In genomic region chr9:4339357-4339756, GRCh38 we compare ENCODE assay signal across 8 cellular contexts. TPM values are rescaled to one million over a fixed set of nuclear protein-coding genes. Genes with fewer than 3 reads are reported as not detected.
DNase-seq lines count a peak whose midpoint lies in the region; ATAC-seq lines count a peak whose summit lies in the region.

No MANE protein-coding gene starts in this region.

- ATAC-seq in GM19452 (IDR thresholded peaks at IDR 0.05; ENCODE audit: unreplicated experiment), result peak; percentile 83
- peak; percentile 90 for ATAC-seq in naive thymus-derived CD4-positive, alpha-beta T cell
- peak; percentile 91 for ATAC-seq in stimulated activated effector memory CD8-positive, alpha-beta T cell treated with anti-CD3 and anti-CD28 coated beads, Interleukin-12 subunit alpha, Interleukin-12 subunit beta, amount 100 ng/mL, for 72 hours

- POLR2A ChIA-PET in CD8-positive, alpha-beta memory T cell (lab: Charles Lee), result no interaction called here
- POLR2A ChIA-PET in naive thymus-derived CD4-positive, alpha-beta T cell (lab: Charles Lee), result interaction anchor here (0.6 to 2.6 kb wide), 4 partner anchors 19 to 813 kb away, joined by 3 to 11 read pairs (median 4); partner anchors contain the start of gene RFX3

- CTCF ChIA-PET in CD8-positive, alpha-beta memory T cell (lab: Charles Lee), result interaction anchor here (0.6 to 2.6 kb wide), 14 partner anchors 8 to 1482 kb away, joined by 3 to 11 read pairs (median 3); no protein-coding TSS in a partner anchor
- CTCF ChIA-PET in naive thymus-derived CD4-positive, alpha-beta T cell (lab: Charles Lee), result interaction anchor here (0.7 to 3.8 kb wide), 8 partner anchors 10 to 608 kb away, joined by 3 to 38 read pairs (median 4); no protein-coding TSS in a partner anchor

- intact Hi-C loops in naive thymus-derived CD4-positive, alpha-beta T cell (cut with micrococcal nuclease), result loop anchor here (1.0 to 5.0 kb wide), 8 partner anchors 24 to 1099 kb away; no protein-coding TSS in a partner anchor

- H3K4me1 ChIP-seq in CD8-positive, alpha-beta memory T cell (ENCODE audit: insufficient read depth, low read length), result no peaks in the 10 kb centered on the region
- H3K4me1 ChIP-seq in NT2/D1 (ENCODE audit: insufficient read depth, insufficient read length), result peaks cover 2% of the 10 kb centered on the region
- H3K4me1 ChIP-seq in naive thymus-derived CD4-positive, alpha-beta T cell (ENCODE audit: control insufficient read depth in 2 of 2, insufficient read depth in 2 of 2, low read length in 2 of 2), result no peaks in the 10 kb centered on the region

- peak; percentile 59 to 79 (median 68) for DNase-seq in CD8-positive, alpha-beta memory T cell
- DNase-seq in HS-27A (ENCODE audit: low read depth) (peak; percentile 36), NT2/D1 (ENCODE audit: low read depth, low spot score) (peak; percentile 52), epithelial cell of prostate (ENCODE audit: low read depth, low spot score) (peak; percentile 56)
- DNase-seq in activated CD8-positive, alpha-beta memory T cell treated with anti-CD3 and anti-CD28 coated beads, Interleukin-2, amount 50 U/mL, for 4 hours, result peak; percentile 83
- peak; percentile 62 to 84 (median 77) for DNase-seq in naive thymus-derived CD4-positive, alpha-beta T cell
- DNase-seq in stimulated activated effector memory CD8-positive, alpha-beta T cell treated with anti-CD3 and anti-CD28 coated beads, Interleukin-12 subunit alpha, Interleukin-12 subunit beta, amount 100 ng/mL, for 72 hours (ENCODE audit: low spot score in 2 of 2), result peak; percentile 55 to 84

- no peaks in the 10 kb centered on the region for H3K9me3 Mint-ChIP-seq in CD8-positive, alpha-beta memory T cell
- H3K9me3 Mint-ChIP-seq in naive thymus-derived CD4-positive, alpha-beta T cell, result peaks cover 0 to 3% (median 0%) of the 10 kb centered on the region in 11 donors
- H3K9me3 Mint-ChIP-seq in stimulated activated effector memory CD8-positive, alpha-beta T cell treated with anti-CD3 and anti-CD28 coated beads, Interleukin-12 subunit alpha, Interleukin-12 subunit beta, amount 100 ng/mL, for 72 hours, result no peaks in the 10 kb centered on the region

- no peak overlapping the region for H3K27ac ChIP-seq in CD8-positive, alpha-beta memory T cell (ENCODE audit: low read depth, low read length)
- H3K27ac ChIP-seq in epithelial cell of prostate, result no peak overlapping the region
- H3K27ac ChIP-seq in naive thymus-derived CD4-positive, alpha-beta T cell (ENCODE audit: low read depth, low read length), result no peak overlapping the region

- H3K4me3 Mint-ChIP-seq in CD8-positive, alpha-beta memory T cell, result peak overlapping the region in 5 of 7 donors; percentile 5 to 63 (median 44)
- H3K4me3 Mint-ChIP-seq in naive thymus-derived CD4-positive, alpha-beta T cell, result peak overlapping the region in 9 of 10 donors; percentile 10 to 70 (median 48)
- H3K4me3 Mint-ChIP-seq in stimulated activated effector memory CD8-positive, alpha-beta T cell treated with anti-CD3 and anti-CD28 coated beads, Interleukin-12 subunit alpha, Interleukin-12 subunit beta, amount 100 ng/mL, for 72 hours, result no peak overlapping the region

- H3K9me3 ChIP-seq in CD8-positive, alpha-beta memory T cell (ENCODE audit: low read length), result no peaks in the 10 kb centered on the region
- no peaks in the 10 kb centered on the region for H3K9me3 ChIP-seq in NT2/D1 (ENCODE audit: insufficient read depth, low read length)
- H3K9me3 ChIP-seq in naive thymus-derived CD4-positive, alpha-beta T cell (ENCODE audit: control insufficient read depth in 2 of 3, low read length in 3 of 3), result no peaks in the 10 kb centered on the region

- no peak overlapping the region for H3K4me3 ChIP-seq in CD8-positive, alpha-beta memory T cell (ENCODE audit: low read length)
- H3K4me3 ChIP-seq in NT2/D1 (ENCODE audit: insufficient read length, low read depth), result no peak overlapping the region
- no peak overlapping the region for H3K4me3 ChIP-seq in naive thymus-derived CD4-positive, alpha-beta T cell (ENCODE audit: low read length)

- H3K36me3 ChIP-seq in CD8-positive, alpha-beta memory T cell (ENCODE audit: insufficient read depth, low read length), result no peaks in the 10 kb centered on the region
- no peaks in the 10 kb centered on the region for H3K36me3 ChIP-seq in NT2/D1 (ENCODE audit: insufficient read depth, insufficient read length, low read length)
- H3K36me3 ChIP-seq in naive thymus-derived CD4-positive, alpha-beta T cell (ENCODE audit: control insufficient read depth in 2 of 3, insufficient read depth in 3 of 3, low read length in 3 of 3), result no peaks in the 10 kb centered on the region

- H3K9ac ChIP-seq in NT2/D1 (ENCODE audit: insufficient read length, low read depth), result no peak overlapping the region

- H3K27me3 ChIP-seq in CD8-positive, alpha-beta memory T cell (ENCODE audit: insufficient read depth, low read length, poor library complexity, severe bottlenecking), result no peaks in the 10 kb centered on the region
- no peaks in the 10 kb centered on the region for H3K27me3 ChIP-seq in NT2/D1 (ENCODE audit: insufficient read depth, insufficient read length)
- H3K27me3 ChIP-seq in naive thymus-derived CD4-positive, alpha-beta T cell (ENCODE audit: control insufficient read depth in 2 of 2, insufficient read depth in 2 of 2, low read length in 2 of 2), result no peaks in the 10 kb centered on the region

- peak overlapping the region in 6 of 8 donors; percentile 7 to 71 (median 40) for H3K27ac Mint-ChIP-seq in CD8-positive, alpha-beta memory T cell
- peak overlapping the region; percentile 16 to 92 (median 44) for H3K27ac Mint-ChIP-seq in naive thymus-derived CD4-positive, alpha-beta T cell
- H3K27ac Mint-ChIP-seq in stimulated activated effector memory CD8-positive, alpha-beta T cell treated with anti-CD3 and anti-CD28 coated beads, Interleukin-12 subunit alpha, Interleukin-12 subunit beta, amount 100 ng/mL, for 72 hours, result peak overlapping the region; percentile 50

- H3K27me3 Mint-ChIP-seq in CD8-positive, alpha-beta memory T cell, result peaks cover 8 to 9% of the 10 kb centered on the region in 2 donors
- H3K27me3 Mint-ChIP-seq in naive thymus-derived CD4-positive, alpha-beta T cell, result peaks cover 0 to 2% (median 0%) of the 10 kb centered on the region in 5 donors

- H3K4me1 Mint-ChIP-seq in CD8-positive, alpha-beta memory T cell, result peaks cover 3 to 7% (median 7%) of the 10 kb centered on the region in 3 donors
- peaks cover 3 to 8% (median 7%) of the 10 kb centered on the region in 7 donors for H3K4me1 Mint-ChIP-seq in naive thymus-derived CD4-positive, alpha-beta T cell
- peaks cover 9% of the 10 kb centered on the region for H3K4me1 Mint-ChIP-seq in stimulated activated effector memory CD8-positive, alpha-beta T cell treated with anti-CD3 and anti-CD28 coated beads, Interleukin-12 subunit alpha, Interleukin-12 subunit beta, amount 100 ng/mL, for 72 hours

- no peaks in the 10 kb centered on the region for H3K36me3 Mint-ChIP-seq in CD8-positive, alpha-beta memory T cell
- no peaks in the 10 kb centered on the region for H3K36me3 Mint-ChIP-seq in naive thymus-derived CD4-positive, alpha-beta T cell
- no peaks in the 10 kb centered on the region for H3K36me3 Mint-ChIP-seq in stimulated activated effector memory CD8-positive, alpha-beta T cell treated with anti-CD3 and anti-CD28 coated beads, Interleukin-12 subunit alpha, Interleukin-12 subunit beta, amount 100 ng/mL, for 72 hours

RNA-seq across cellular contexts. Expression of gene GLIS3, which starts 39.5 kb away (rescaled TPM):
- under 1 TPM; 0.31 to 0.37 TPM for total RNA-seq in CD8-positive, alpha-beta memory T cell
- polyA plus RNA-seq in CD8-positive, alpha-beta memory T cell, result 0.22 TPM
- total RNA-seq in naive thymus-derived CD4-positive, alpha-beta T cell, result 10 to 100 TPM in 1 of 5 experiments, 1 to 10 TPM in 3, under 1 TPM in 1; 0.60 to 13.0 (median 6.1) TPM
- 1 to 10 TPM in 1 of 2 donors, not detected in 1; 2.4 TPM for polyA plus RNA-seq in naive thymus-derived CD4-positive, alpha-beta T cell
